15 cellular contexts compared by ENCODE assay signal in the genomic region with DNA sequence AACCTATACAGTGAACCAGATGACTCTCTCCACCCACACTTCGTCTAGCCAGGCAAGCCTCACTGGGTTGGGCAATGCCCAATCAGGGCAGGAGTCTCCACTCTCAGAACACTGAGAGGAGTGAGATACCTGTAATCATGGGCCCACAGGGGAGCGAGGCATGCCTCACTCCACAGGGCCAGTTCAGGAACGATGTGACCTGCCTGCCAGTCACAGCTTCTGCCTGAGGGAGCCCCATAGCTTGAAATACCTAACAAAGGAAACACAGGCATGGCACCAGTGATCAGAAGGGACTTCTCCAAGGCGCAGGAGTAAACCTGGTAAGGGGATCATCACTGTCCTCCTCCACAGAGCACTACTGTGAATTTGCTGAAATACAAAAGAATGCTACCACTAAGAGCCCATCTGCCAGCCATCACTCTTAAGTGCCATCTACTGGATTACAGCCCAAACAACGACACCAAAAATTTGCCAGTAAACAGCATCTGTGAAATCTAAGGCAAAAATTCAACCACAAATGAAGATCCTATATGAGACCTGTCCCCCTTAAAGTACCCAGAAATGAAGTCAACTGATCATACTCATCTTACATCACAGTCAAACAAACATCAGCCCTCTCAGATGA.
DNase-seq lines count a peak whose midpoint lies in the region; ATAC-seq and TF ChIP-seq lines count a peak whose summit lies in the region.
"Had no signal": no experiment of that assay in that cellular context is flagged by ENCODE, and none has a peak within 500 bp of the region (broad histone marks: within the 10 kb centered on the region; RNA-seq: fewer than 3 reads in every experiment).

No MANE protein-coding gene starts in this region.

- no peak overlapping the region for H2AFZ ChIP-seq in trophoblast cell (ENCODE audit: insufficient read depth, low read length, poor library complexity)

- H3K4me2 ChIP-seq in trophoblast cell (ENCODE audit: low read length), result no peak overlapping the region

- no peak overlapping the region for H3K4me3 ChIP-seq in trophoblast cell (ENCODE audit: low read depth, low read length)
- H3K4me3 ChIP-seq: thyroid gland had no signal

- H3K9me3 ChIP-seq in trophoblast cell (ENCODE audit: insufficient read depth, low read depth, low read length), result no peaks in the 10 kb centered on the region
- H3K9me3 ChIP-seq: thyroid gland had no signal

- H3K9ac ChIP-seq in trophoblast cell (ENCODE audit: low read length), result no peak overlapping the region

- no peak for ATAC-seq in GM19397 (IDR thresholded peaks at IDR 0.05; ENCODE audit: unreplicated experiment)

- H3K14ac ChIP-seq in trophoblast cell (ENCODE audit: low read length), result no peak overlapping the region

- H3K23ac ChIP-seq in trophoblast cell (ENCODE audit: low read length), result no peak overlapping the region

- no peak overlapping the region for H4K91ac ChIP-seq in trophoblast cell (ENCODE audit: low read depth, low read length)

- TF ChIP-seq CTCF in VCaP (conservative IDR thresholded peaks at IDR 0.05), result peak; percentile 69

- H3K27me3 ChIP-seq in trophoblast cell (ENCODE audit: insufficient read depth, low read length), result no peaks in the 10 kb centered on the region
- H3K27me3 ChIP-seq: thyroid gland had no signal

- no peak overlapping the region for H3K18ac ChIP-seq in trophoblast cell (ENCODE audit: low read length)

- no peak overlapping the region for H2BK12ac ChIP-seq in trophoblast cell (ENCODE audit: low read length)

- no peak overlapping the region for H3K4ac ChIP-seq in trophoblast cell (ENCODE audit: low read depth, low read length)

- H3K4me1 ChIP-seq in trophoblast cell (ENCODE audit: control insufficient read depth in 1 of 2, insufficient read depth in 2 of 2, low read length in 2 of 2), result no peaks in the 10 kb centered on the region
- H3K4me1 ChIP-seq: thyroid gland had no signal

- H3K79me1 ChIP-seq in trophoblast cell (ENCODE audit: low read length), result no peaks in the 10 kb centered on the region

- DNase-seq in NCI-H1417 (lab: John Stamatoyannopoulos, UW) (peak in 2 of 3 experiments; percentile 16 to 32), NCI-H1417 treated with DMSO at 0.1 percent for 48 hours (lab: John Stamatoyannopoulos, UW) (no peak), NCI-H1694 treated with DMSO at 0.1 percent for 48 hours (lab: John Stamatoyannopoulos, UW) (peak; percentile 59), trophoblast cell (no peak), EL (no peak)
- DNase-seq in activated CD4-positive, alpha-beta T cell treated with anti-CD3 and anti-CD28 coated beads, Interleukin-2, amount 50 U/mL, for 4 hours, result no peak
- DNase-seq: activated B cell treated with CpG ODN at 0.5 μM for 24 hours; activated T-cell treated with anti-CD3 and anti-CD28 coated beads, Interleukin-2, amount 50 U/mL, for 24 hours; dermis blood vessel endothelial cell; NCI-H2029; nephron progenitor cell; Right ventricle myocardium superior; thyroid gland had no signal

- no peak overlapping the region for H2AK5ac ChIP-seq in trophoblast cell (ENCODE audit: low read length)

- no peaks in the 10 kb centered on the region for H3K36me3 ChIP-seq in trophoblast cell (ENCODE audit: control insufficient read depth in 1 of 2, insufficient read depth in 2 of 2, low read length in 2 of 2)
- H3K36me3 ChIP-seq: thyroid gland had no signal

- H2BK5ac ChIP-seq in trophoblast cell (ENCODE audit: low read depth, low read length, poor library complexity), result peak overlapping the region; percentile 18

- H4K12ac ChIP-seq in trophoblast cell (ENCODE audit: low read depth, low read length), result no peak overlapping the region

- H3K79me2 ChIP-seq in trophoblast cell (ENCODE audit: control insufficient read depth, insufficient read depth, low read length, poor library complexity), result no peaks in the 10 kb centered on the region

- H2BK120ac ChIP-seq in trophoblast cell (ENCODE audit: insufficient read depth, low read length, poor library complexity), result no peak overlapping the region

- H3K27ac ChIP-seq in VCaP (no peak overlapping the region), trophoblast cell (ENCODE audit: low read depth, low read length) (no peak overlapping the region)
- H3K27ac ChIP-seq: thyroid gland had no signal

- no CpG with 5 or more reads among the region's 5 CpGs for WGBS in trophoblast cell (ENCODE audit: extremely low coverage, insufficient coverage, insufficient read length)

- no peak overlapping the region for H4K8ac ChIP-seq in trophoblast cell (ENCODE audit: low read depth, low read length)

Comparison
In these comparisons a context has a peak if more than half of its experiments do, and no peak if none do; other contexts are left out.
1. DNase-seq: peak in NCI-H1417 (2 of 3) and NCI-H1694 treated with DMSO at 0.1 percent for 48 hours (single experiment); none in NCI-H1417 treated with DMSO at 0.1 percent for 48 hours (single experiment), trophoblast cell (0 of 2), EL (single experiment) and activated CD4-positive, alpha-beta T cell treated with anti-CD3 and anti-CD28 coated beads, Interleukin-2, amount 50 U/mL, for 4 hours (0 of 2).